ENCODE assay signal across 11 cellular contexts in the genomic region with DNA sequence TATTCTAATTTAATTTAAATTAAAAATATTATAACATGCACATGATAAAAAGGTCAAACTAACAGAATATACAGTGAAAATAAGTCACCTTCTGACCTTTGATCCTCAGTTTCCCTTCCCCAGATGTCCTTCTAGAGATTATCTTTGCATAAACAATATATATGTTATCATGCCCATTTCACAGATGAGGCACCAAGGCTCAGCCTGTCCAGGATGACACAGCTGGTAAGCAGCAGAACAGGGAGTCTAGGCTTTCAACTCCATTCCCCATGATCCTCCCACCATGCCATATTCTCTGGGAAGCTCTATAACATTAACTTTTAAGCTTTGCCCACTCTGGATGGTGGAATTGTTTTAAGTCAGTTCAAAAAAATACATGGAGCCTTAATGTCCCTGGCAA.
"Had no signal": no experiment of that assay in that cellular context is flagged by ENCODE, and none has a peak within 500 bp of the region (broad histone marks: within the 10 kb centered on the region; RNA-seq: fewer than 3 reads in every experiment).

No MANE protein-coding gene starts in this region.

- H3K4me1 ChIP-seq: HAP-1 had no signal

- H3K4me3 ChIP-seq: GM23248, GM23338, HAP-1 had no signal

- DNase-seq: GM23248, GOT3, H7, H9, HCEC 1CT, HFFc6 had no signal

- H3K9ac ChIP-seq: GM23248 had no signal

- H3K27ac ChIP-seq: GM23248 had no signal

- ATAC-seq: GM23338, HCT116 had no signal

- H3K36me3 ChIP-seq: HAP-1 had no signal

- FAIRE-seq: H1, H54 had no signal

- H3K4me2 ChIP-seq: GM23338 had no signal

- H3K9me3 ChIP-seq: HAP-1 had no signal

- H2AFZ ChIP-seq: GM23248, GM23338 had no signal
